15 cellular contexts compared by ENCODE assay signal in the genomic region with DNA sequence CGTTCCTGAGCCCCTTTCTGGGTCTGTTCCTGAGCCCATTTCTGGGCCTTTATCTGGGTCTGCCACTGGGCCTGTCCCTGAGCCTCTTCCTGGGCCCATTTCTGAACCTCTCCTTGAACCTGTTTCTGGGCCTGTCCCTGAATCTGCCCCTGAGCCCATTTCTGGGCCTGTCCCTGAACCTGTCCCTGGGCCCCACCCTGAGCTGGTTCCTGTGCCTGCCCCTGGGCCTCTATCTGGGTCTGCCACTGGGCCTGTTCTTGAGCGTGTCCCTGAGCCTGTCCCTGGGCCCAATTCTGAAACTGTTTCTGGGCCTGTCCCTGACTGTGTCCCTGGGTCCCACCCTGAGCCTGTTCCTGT. TPM values are rescaled to one million over a fixed set of nuclear protein-coding genes. Genes with fewer than 3 reads are reported as not detected.
A peak's percentile ranks its signal among the peaks of the same experiment; 100 is the strongest.
DNase-seq lines count a peak whose midpoint lies in the region; ATAC-seq and TF ChIP-seq lines count a peak whose summit lies in the region.
"Had no signal": no experiment of that assay in that cellular context is flagged by ENCODE, and none has a peak within 500 bp of the region (broad histone marks: within the 10 kb centered on the region; RNA-seq: fewer than 3 reads in every experiment).

No MANE protein-coding gene starts in this region.

- peaks cover 3% of the 10 kb centered on the region for H3K27me3 Mint-ChIP-seq in activated naive CD8-positive, alpha-beta T cell treated with anti-CD3 and anti-CD28 coated beads, Interleukin-2, amount 10 ng/mL, durations not matched to agents 7 days and 5 days
- H3K27me3 Mint-ChIP-seq in activated naive CD8-positive, alpha-beta T cell treated with anti-CD3 and anti-CD28 coated beads for 36 hours: peaks cover 7% of the 10 kb centered on the region

- intact Hi-C loops in tibial artery (cut with DNase I; ENCODE audit: low total_unique reads): no loop called here

- no peak overlapping the region for H3K4me3 Mint-ChIP-seq in activated naive CD8-positive, alpha-beta T cell treated with anti-CD3 and anti-CD28 coated beads, Interleukin-2, amount 10 ng/mL, durations not matched to agents 7 days and 5 days
- no peak overlapping the region for H3K4me3 Mint-ChIP-seq in activated naive CD8-positive, alpha-beta T cell treated with anti-CD3 and anti-CD28 coated beads for 36 hours
- H3K4me3 Mint-ChIP-seq: CD14-positive monocyte, HFFc6 had no signal

- H3K27me3 ChIP-seq in WERI-Rb-1 (ENCODE audit: insufficient read depth, low read depth, severe bottlenecking) (no peaks in the 10 kb centered on the region), tibial artery (no peaks in the 10 kb centered on the region)
- peaks cover 5% of the 10 kb centered on the region for H3K27me3 ChIP-seq in effector memory CD4-positive, alpha-beta T cell (replicated peaks; ENCODE audit: control insufficient read depth, insufficient read depth, low read length, poor library complexity, severe bottlenecking)

- peaks cover 0 to 39% (median 28%) of the 10 kb centered on the region in 4 donors for H3K4me1 ChIP-seq in tibial artery
- H3K4me1 ChIP-seq in effector memory CD4-positive, alpha-beta T cell (ENCODE audit: control insufficient read depth, insufficient read depth, low read length, poor library complexity, severe bottlenecking): no peaks in the 10 kb centered on the region

- H3K9me3 ChIP-seq in WERI-Rb-1 (ENCODE audit: severe bottlenecking) (no peaks in the 10 kb centered on the region), tibial artery (no peaks in the 10 kb centered on the region)
- H3K9me3 ChIP-seq in effector memory CD4-positive, alpha-beta T cell (ENCODE audit: control insufficient read depth, low read length): no peaks in the 10 kb centered on the region

- H3K36me3 ChIP-seq in WERI-Rb-1 (no peaks in the 10 kb centered on the region), tibial artery (peaks cover 12 to 32% (median 21%) of the 10 kb centered on the region in 3 donors)
- H3K36me3 ChIP-seq in effector memory CD4-positive, alpha-beta T cell (ENCODE audit: control insufficient read depth, insufficient read depth, low read length): no peaks in the 10 kb centered on the region

- no peak for TF ChIP-seq CTCF in WERI-Rb-1 (IDR thresholded peaks at IDR 0.05; ENCODE audit: low read depth, low read length)
- no peak for TF ChIP-seq CTCF in tibial artery (IDR thresholded peaks at IDR 0.05)

- no peaks in the 10 kb centered on the region for H3K9me3 Mint-ChIP-seq in activated naive CD8-positive, alpha-beta T cell treated with anti-CD3 and anti-CD28 coated beads, Interleukin-2, amount 10 ng/mL, durations not matched to agents 7 days and 5 days
- H3K9me3 Mint-ChIP-seq in activated naive CD8-positive, alpha-beta T cell treated with anti-CD3 and anti-CD28 coated beads for 36 hours: no peaks in the 10 kb centered on the region
- H3K9me3 Mint-ChIP-seq: HFFc6 had no signal

- POLR2A ChIA-PET in activated naive CD8-positive, alpha-beta T cell treated with anti-CD3 and anti-CD28 coated beads, Interleukin-2, amount 10 ng/mL, durations not matched to agents 7 days and 5 days (lab: Charles Lee): no interaction called here

- H3K4me1 Mint-ChIP-seq in activated naive CD8-positive, alpha-beta T cell treated with anti-CD3 and anti-CD28 coated beads, Interleukin-2, amount 10 ng/mL, durations not matched to agents 7 days and 5 days: no peaks in the 10 kb centered on the region
- H3K4me1 Mint-ChIP-seq in activated naive CD8-positive, alpha-beta T cell treated with anti-CD3 and anti-CD28 coated beads for 36 hours: no peaks in the 10 kb centered on the region

- ATAC-seq in activated naive CD8-positive, alpha-beta T cell treated with anti-CD3 and anti-CD28 coated beads, Interleukin-2, amount 10 ng/mL, durations not matched to agents 7 days and 5 days (ENCODE audit: low read depth): no peak
- no peak for ATAC-seq in left lobe of liver

- peak; percentile 24 for DNase-seq in activated naive CD8-positive, alpha-beta T cell treated with anti-CD3 and anti-CD28 coated beads, Interleukin-2, amount 10 ng/mL, durations not matched to agents 7 days and 5 days
- DNase-seq in activated naive CD8-positive, alpha-beta T cell treated with anti-CD3 and anti-CD28 coated beads for 36 hours: no peak
- DNase-seq in WERI-Rb-1 (no peak), left lobe of liver (ENCODE audit: low spot score) (peak; percentile 29), tibial artery (peak in 1 of 2 donors; percentile 59), DMS 273 (lab: John Stamatoyannopoulos, UW; ENCODE audit: unreplicated experiment) (no peak)
- DNase-seq in effector memory CD4-positive, alpha-beta T cell: no peak
- DNase-seq: DMS79 treated with DMSO at 0.1 percent for 48 hours, HFFc6, KG1, MV-4-11, NCI-H1694 treated with DMSO at 0.1 percent for 48 hours, NCI-H748 treated with DMSO at 0.1 percent for 48 hours, SHP77 had no signal

- H3K27ac ChIP-seq in WERI-Rb-1: peak overlapping the region; percentile 69
- peak overlapping the region; percentile 21 to 39 for H3K27ac ChIP-seq in tibial artery
- H3K27ac ChIP-seq in effector memory CD4-positive, alpha-beta T cell (ENCODE audit: insufficient read depth, low read length, poor library complexity, severe bottlenecking): no peak overlapping the region

- H3K4me3 ChIP-seq in WERI-Rb-1 (ENCODE audit: low read depth, low read length) (no peak overlapping the region), tibial artery (no peak overlapping the region)
- no peak overlapping the region for H3K4me3 ChIP-seq in effector memory CD4-positive, alpha-beta T cell (ENCODE audit: insufficient read depth, low read depth, low read length, poor library complexity, severe bottlenecking)

- H3K36me3 Mint-ChIP-seq in activated naive CD8-positive, alpha-beta T cell treated with anti-CD3 and anti-CD28 coated beads, Interleukin-2, amount 10 ng/mL, durations not matched to agents 7 days and 5 days: no peaks in the 10 kb centered on the region
- no peaks in the 10 kb centered on the region for H3K36me3 Mint-ChIP-seq in activated naive CD8-positive, alpha-beta T cell treated with anti-CD3 and anti-CD28 coated beads for 36 hours
- H3K36me3 Mint-ChIP-seq: CD14-positive monocyte had no signal

- no peak overlapping the region for H3K27ac Mint-ChIP-seq in activated naive CD8-positive, alpha-beta T cell treated with anti-CD3 and anti-CD28 coated beads, Interleukin-2, amount 10 ng/mL, durations not matched to agents 7 days and 5 days
- H3K27ac Mint-ChIP-seq in activated naive CD8-positive, alpha-beta T cell treated with anti-CD3 and anti-CD28 coated beads for 36 hours: no peak overlapping the region
- H3K27ac Mint-ChIP-seq: HFFc6 had no signal

RNA-seq across cellular contexts. Expression of gene GRTP1, which starts 40.4 kb away (rescaled TPM):
- not detected for total RNA-seq in activated naive CD8-positive, alpha-beta T cell treated with anti-CD3 and anti-CD28 coated beads, Interleukin-2, amount 10 ng/mL, durations not matched to agents 7 days and 5 days
- total RNA-seq in activated naive CD8-positive, alpha-beta T cell treated with anti-CD3 and anti-CD28 coated beads for 36 hours: not detected
- 38.3 TPM for total RNA-seq in left lobe of liver

RNA-seq across cellular contexts. Expression of gene ADPRHL1, which starts 48.9 kb away (rescaled TPM):
- 1 to 10 TPM in 1 of 2 experiments, under 1 TPM in 1; 0.82 to 1.0 TPM for total RNA-seq in activated naive CD8-positive, alpha-beta T cell treated with anti-CD3 and anti-CD28 coated beads, Interleukin-2, amount 10 ng/mL, durations not matched to agents 7 days and 5 days
- under 1 TPM; 0.44 to 0.56 TPM for total RNA-seq in activated naive CD8-positive, alpha-beta T cell treated with anti-CD3 and anti-CD28 coated beads for 36 hours
- 1.2 TPM for total RNA-seq in left lobe of liver

Comparison
In these comparisons a context has a peak if more than half of its experiments do, and no peak if none do; other contexts are left out.
1. DNase-seq: peak in activated naive CD8-positive, alpha-beta T cell treated with anti-CD3 and anti-CD28 coated beads, Interleukin-2, amount 10 ng/mL, durations not matched to agents 7 days and 5 days (single experiment) and left lobe of liver (single experiment); none in activated naive CD8-positive, alpha-beta T cell treated with anti-CD3 and anti-CD28 coated beads for 36 hours (single experiment), WERI-Rb-1 (single experiment), DMS 273 (single experiment) and effector memory CD4-positive, alpha-beta T cell (0 of 3).
2. RNA of gene GRTP1, which starts 40.4 kb away (total RNA-seq): 38.3 TPM in left lobe of liver (single experiment); not detected in activated naive CD8-positive, alpha-beta T cell treated with anti-CD3 and anti-CD28 coated beads, Interleukin-2, amount 10 ng/mL, durations not matched to agents 7 days and 5 days and not detected in activated naive CD8-positive, alpha-beta T cell treated with anti-CD3 and anti-CD28 coated beads for 36 hours; every median in the first group is over 10 times any median in the second.